10 cellular contexts compared by ENCODE assay signal in the genomic region with DNA sequence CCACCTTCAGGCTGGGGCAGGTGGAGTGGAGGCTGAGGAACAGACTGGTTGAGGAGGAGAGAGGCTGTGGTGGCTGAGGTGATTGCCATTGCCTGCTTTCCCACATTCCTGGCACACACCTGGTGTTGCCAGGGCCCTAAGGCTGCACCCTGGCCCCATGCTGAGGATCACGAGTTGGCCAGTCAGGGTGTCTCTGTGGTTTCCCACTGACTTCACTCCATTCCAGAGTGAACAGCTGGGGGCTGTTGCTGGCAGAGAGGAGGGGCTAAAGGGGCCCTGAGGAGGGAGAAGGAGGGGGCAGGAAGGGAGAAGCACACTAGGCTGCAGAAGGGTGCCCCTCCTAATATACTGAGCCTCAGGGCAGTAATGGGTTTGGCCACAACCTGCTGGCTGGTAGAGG. TPM values are rescaled to one million over a fixed set of nuclear protein-coding genes. Genes with fewer than 3 reads are reported as not detected.
DNase-seq lines count a peak whose midpoint lies in the region; ATAC-seq and TF ChIP-seq lines count a peak whose summit lies in the region.
"Had no signal": no experiment of that assay in that cellular context is flagged by ENCODE, and none has a peak within 500 bp of the region (broad histone marks: within the 10 kb centered on the region; RNA-seq: fewer than 3 reads in every experiment).

No MANE protein-coding gene starts in this region.

- H3K27me3 ChIP-seq in WERI-Rb-1 (ENCODE audit: insufficient read depth, low read depth, severe bottlenecking) (no peaks in the 10 kb centered on the region), kidney epithelial cell (ENCODE audit: control insufficient read depth, insufficient read depth, low read length) (no peaks in the 10 kb centered on the region)
- H3K27me3 ChIP-seq: upper lobe of left lung had no signal

- TF ChIP-seq CTCF in WERI-Rb-1 (IDR thresholded peaks at IDR 0.05; ENCODE audit: low read depth, low read length) = no peak
- no peak for TF ChIP-seq CTCF in kidney epithelial cell (IDR thresholded peaks at IDR 0.05; ENCODE audit: insufficient read depth, low read length, poor library complexity, severe bottlenecking)

- H3K4me3 ChIP-seq in WERI-Rb-1 (ENCODE audit: low read depth, low read length) = no peak overlapping the region
- no peak overlapping the region for H3K4me3 ChIP-seq in kidney epithelial cell (ENCODE audit: low read depth, low read length)

- peak overlapping the region; percentile 79 for H3K4me3 Mint-ChIP-seq in activated T-cell treated with anti-CD3 and anti-CD28 coated beads, Interleukin-2, amount 50 U/mL, for 24 hours

- ATAC-seq in HG02970 (IDR thresholded peaks at IDR 0.05; ENCODE audit: low FRiP score, unreplicated experiment) = no peak
- ATAC-seq in GM21619 (IDR thresholded peaks at IDR 0.05; ENCODE audit: unreplicated experiment) = no peak

- H3K36me3 ChIP-seq in WERI-Rb-1 = peaks cover 8% of the 10 kb centered on the region
- H3K36me3 ChIP-seq in kidney epithelial cell (ENCODE audit: control insufficient read depth, insufficient read depth, low read length) = no peaks in the 10 kb centered on the region

- H3K27ac ChIP-seq in WERI-Rb-1 (peak overlapping the region; percentile 90), temporal lobe (ENCODE audit: low read depth, low read length) (peak overlapping the region; percentile 15)

- no peak overlapping the region for H3K27ac Mint-ChIP-seq in activated T-cell treated with anti-CD3 and anti-CD28 coated beads, Interleukin-2, amount 50 U/mL, for 24 hours

- H3K9me3 Mint-ChIP-seq in activated T-cell treated with anti-CD3 and anti-CD28 coated beads, Interleukin-2, amount 50 U/mL, for 24 hours = no peaks in the 10 kb centered on the region

- no peaks in the 10 kb centered on the region for H3K9me3 ChIP-seq in WERI-Rb-1 (ENCODE audit: severe bottlenecking)
- H3K9me3 ChIP-seq: upper lobe of left lung had no signal

- no peaks in the 10 kb centered on the region for H3K36me3 Mint-ChIP-seq in activated T-cell treated with anti-CD3 and anti-CD28 coated beads, Interleukin-2, amount 50 U/mL, for 24 hours (ENCODE audit: low read depth)

- H3K27me3 Mint-ChIP-seq in activated T-cell treated with anti-CD3 and anti-CD28 coated beads, Interleukin-2, amount 50 U/mL, for 24 hours = peaks cover 7% of the 10 kb centered on the region

- peaks cover 23% of the 10 kb centered on the region for H3K4me1 Mint-ChIP-seq in activated T-cell treated with anti-CD3 and anti-CD28 coated beads, Interleukin-2, amount 50 U/mL, for 24 hours (ENCODE audit: low read depth)

- DNase-seq in activated T-cell treated with anti-CD3 and anti-CD28 coated beads, Interleukin-2, amount 50 U/mL, for 24 hours = no peak
- DNase-seq in activated T-cell treated with anti-CD3 and anti-CD28 coated beads, Interleukin-2, amount 50 U/mL, for 1 hour = no peak
- DNase-seq in WERI-Rb-1 (no peak), kidney epithelial cell (ENCODE audit: low read depth) (peak; percentile 39), SHP77 (lab: John Stamatoyannopoulos, UW) (no peak)
- DNase-seq: Karpas-422 had no signal

RNA-seq across cellular contexts. Expression of a gene that starts 1.8 kb away (rescaled TPM):
- total RNA-seq in kidney epithelial cell (3.1 and 5.0 TPM in 2 replicates), temporal lobe (4.2 TPM)

RNA-seq across cellular contexts. Expression of a gene that starts 25.6 kb away (rescaled TPM):
- 0.04 TPM in 1 of 2 replicates, not detected in the other for total RNA-seq in kidney epithelial cell
- total RNA-seq in temporal lobe = under 0.01 TPM
